Comparison of ENCODE assay signal across 1 cellular context in the genomic region with DNA sequence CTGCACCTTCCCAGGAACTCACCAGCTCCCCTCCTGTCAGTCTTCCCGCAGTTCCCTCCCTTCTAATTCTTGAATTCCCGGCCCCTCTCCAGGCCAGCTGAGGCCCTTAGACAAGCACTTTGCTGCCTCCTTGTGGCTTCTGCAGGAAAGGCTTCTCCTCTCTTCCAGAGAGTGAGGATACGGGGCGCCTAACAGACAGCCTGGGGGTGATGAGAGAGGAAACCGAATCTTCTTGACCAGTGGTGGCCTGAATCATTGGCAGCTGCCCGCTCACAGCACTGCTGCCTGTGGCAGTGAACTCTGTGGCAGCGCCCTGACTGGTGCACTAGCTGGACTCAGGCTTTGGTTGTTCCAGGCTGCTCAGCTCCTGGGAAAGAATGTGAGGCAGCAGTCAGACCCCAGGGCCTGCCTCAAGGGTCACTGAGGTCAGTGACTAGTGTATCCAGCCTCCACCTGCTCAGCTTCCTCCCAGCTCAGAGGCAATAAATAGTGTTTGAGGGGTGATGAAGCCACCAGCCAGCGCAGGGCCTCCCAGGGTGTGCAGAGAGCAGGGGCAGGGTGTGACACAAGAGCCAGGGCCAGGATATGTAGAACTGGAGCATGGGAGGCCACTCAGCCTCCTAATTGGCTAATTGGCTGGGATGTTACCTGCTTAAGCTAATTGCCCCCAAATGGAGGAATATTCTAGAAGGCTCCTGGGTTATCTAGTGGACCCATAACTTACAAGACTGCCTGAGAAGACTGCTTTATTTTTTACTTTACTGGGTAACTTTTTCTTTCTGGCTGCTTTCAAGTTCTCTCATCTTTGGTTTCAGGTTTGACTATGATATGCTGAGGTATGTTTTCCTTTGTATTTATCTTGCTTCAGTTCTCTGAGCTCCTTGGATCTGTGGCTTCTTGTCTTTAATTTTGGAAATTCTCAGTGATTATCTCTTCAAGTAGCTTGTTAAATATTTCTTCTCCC.
A peak's percentile ranks its signal among the peaks of the same experiment; 100 is the strongest.
TF ChIP-seq lines count a peak whose summit lies in the region.

No MANE protein-coding gene starts in this region.

TF ChIP-seq in HEK293, 187 proteins besides CTCF, POLR2A, EP300 and RAD21 (continued from another document):
- TF ChIP-seq, protein P1, sequence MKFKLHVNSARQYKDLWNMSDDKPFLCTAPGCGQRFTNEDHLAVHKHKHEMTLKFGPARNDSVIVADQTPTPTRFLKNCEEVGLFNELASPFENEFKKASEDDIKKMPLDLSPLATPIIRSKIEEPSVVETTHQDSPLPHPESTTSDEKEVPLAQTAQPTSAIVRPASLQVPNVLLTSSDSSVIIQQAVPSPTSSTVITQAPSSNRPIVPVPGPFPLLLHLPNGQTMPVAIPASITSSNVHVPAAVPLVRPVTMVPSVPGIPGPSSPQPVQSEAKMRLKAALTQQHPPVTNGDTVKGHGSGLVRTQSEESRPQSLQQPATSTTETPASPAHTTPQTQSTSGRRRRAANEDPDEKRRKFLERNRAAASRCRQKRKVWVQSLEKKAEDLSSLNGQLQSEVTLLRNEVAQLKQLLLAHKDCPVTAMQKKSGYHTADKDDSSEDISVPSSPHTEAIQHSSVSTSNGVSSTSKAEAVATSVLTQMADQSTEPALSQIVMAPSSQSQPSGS (tag by site-specific recombination; IDR thresholded peaks at IDR 0.05; ENCODE audit: low read depth) = no peak
- no peak for TF ChIP-seq ZNF16 (tag by site-specific recombination; IDR thresholded peaks at IDR 0.05; ENCODE audit: low read depth)
- peak; percentile 85 for TF ChIP-seq GLIS1 (tag by site-specific recombination; IDR thresholded peaks at IDR 0.05)
- peak; percentile 91 for TF ChIP-seq IKZF3 (tag by site-specific recombination; IDR thresholded peaks at IDR 0.05)
- peak; percentile 68; the same call in 1 of the 2 replicates for TF ChIP-seq ZNF558 (tag by site-specific recombination; IDR thresholded peaks at IDR 0.05)
- TF ChIP-seq ZBTB17 (tag by site-specific recombination; IDR thresholded peaks at IDR 0.05) = 0 out of 2 replicates have a peak, but pooled peaks have one; percentile 26
- TF ChIP-seq, protein P2, sequence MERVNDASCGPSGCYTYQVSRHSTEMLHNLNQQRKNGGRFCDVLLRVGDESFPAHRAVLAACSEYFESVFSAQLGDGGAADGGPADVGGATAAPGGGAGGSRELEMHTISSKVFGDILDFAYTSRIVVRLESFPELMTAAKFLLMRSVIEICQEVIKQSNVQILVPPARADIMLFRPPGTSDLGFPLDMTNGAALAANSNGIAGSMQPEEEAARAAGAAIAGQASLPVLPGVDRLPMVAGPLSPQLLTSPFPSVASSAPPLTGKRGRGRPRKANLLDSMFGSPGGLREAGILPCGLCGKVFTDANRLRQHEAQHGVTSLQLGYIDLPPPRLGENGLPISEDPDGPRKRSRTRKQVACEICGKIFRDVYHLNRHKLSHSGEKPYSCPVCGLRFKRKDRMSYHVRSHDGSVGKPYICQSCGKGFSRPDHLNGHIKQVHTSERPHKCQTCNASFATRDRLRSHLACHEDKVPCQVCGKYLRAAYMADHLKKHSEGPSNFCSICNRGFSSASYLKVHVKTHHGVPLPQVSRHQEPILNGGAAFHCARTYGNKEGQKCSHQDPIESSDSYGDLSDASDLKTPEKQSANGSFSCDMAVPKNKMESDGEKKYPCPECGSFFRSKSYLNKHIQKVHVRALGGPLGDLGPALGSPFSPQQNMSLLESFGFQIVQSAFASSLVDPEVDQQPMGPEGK (tag by site-specific recombination; IDR thresholded peaks at IDR 0.05) = peak; percentile 42; the same call in 1 of the 2 replicates
- no peak for TF ChIP-seq ZNF140 (tag by site-specific recombination; IDR thresholded peaks at IDR 0.05)
- TF ChIP-seq ZNF155 (tag by site-specific recombination; IDR thresholded peaks at IDR 0.05) = no peak
- no peak for TF ChIP-seq MZF1 (tag by site-specific recombination; IDR thresholded peaks at IDR 0.05; ENCODE audit: borderline replicate concordance)
- 0 out of 2 replicates have a peak, but pooled peaks have one; percentile 36 for TF ChIP-seq ZNF366 (tag by site-specific recombination; conservative IDR thresholded peaks at IDR 0.05)
- 0 out of 2 replicates have a peak, but pooled peaks have one; percentile 61 for TF ChIP-seq ZNF2 (tag by site-specific recombination; IDR thresholded peaks at IDR 0.05)
- TF ChIP-seq ZNF777 (tag by site-specific recombination; IDR thresholded peaks at IDR 0.05; ENCODE audit: borderline replicate concordance) = no peak
- no peak for TF ChIP-seq ZNF146 (tag by site-specific recombination; IDR thresholded peaks at IDR 0.05)
- no peak for TF ChIP-seq ZNF121 (tag by site-specific recombination; IDR thresholded peaks at IDR 0.05)
- TF ChIP-seq, protein P3, sequence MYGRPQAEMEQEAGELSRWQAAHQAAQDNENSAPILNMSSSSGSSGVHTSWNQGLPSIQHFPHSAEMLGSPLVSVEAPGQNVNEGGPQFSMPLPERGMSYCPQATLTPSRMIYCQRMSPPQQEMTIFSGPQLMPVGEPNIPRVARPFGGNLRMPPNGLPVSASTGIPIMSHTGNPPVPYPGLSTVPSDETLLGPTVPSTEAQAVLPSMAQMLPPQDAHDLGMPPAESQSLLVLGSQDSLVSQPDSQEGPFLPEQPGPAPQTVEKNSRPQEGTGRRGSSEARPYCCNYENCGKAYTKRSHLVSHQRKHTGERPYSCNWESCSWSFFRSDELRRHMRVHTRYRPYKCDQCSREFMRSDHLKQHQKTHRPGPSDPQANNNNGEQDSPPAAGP (tag by site-specific recombination; IDR thresholded peaks at IDR 0.05) = 0 out of 2 replicates have a peak, but pooled peaks have one; percentile 29
- no peak for TF ChIP-seq SP7 (tag by site-specific recombination; IDR thresholded peaks at IDR 0.05)
- peak; percentile 73 for TF ChIP-seq ZNF341 (tag by site-specific recombination; IDR thresholded peaks at IDR 0.05; ENCODE audit: low read depth)
